15 cellular contexts compared by ENCODE assay signal in genomic region chr14:68473794-68474193, GRCh38.
DNase-seq lines count a peak whose midpoint lies in the region; ATAC-seq and TF ChIP-seq lines count a peak whose summit lies in the region.
"Had no signal": no experiment of that assay in that cellular context is flagged by ENCODE, and none has a peak within 500 bp of the region (broad histone marks: within the 10 kb centered on the region; RNA-seq: fewer than 3 reads in every experiment).

No MANE protein-coding gene starts in this region.

- H3K4me3 ChIP-seq in choroid plexus epithelial cell (ENCODE audit: low read depth, low read length) (no peak overlapping the region), prostate gland (no peak overlapping the region)
- H3K4me3 ChIP-seq: ovary had no signal

- TF ChIP-seq POLR2A in prostate gland (IDR thresholded peaks at IDR 0.05), result no peak

- H3K4me1 Mint-ChIP-seq in activated T-helper 17 cell treated with anti-CD3 and anti-CD28 coated beads, Interleukin-2, amount 50 U/mL, for 72 hours, result peaks cover 18% of the 10 kb centered on the region

- H3K9me3 ChIP-seq in prostate gland, result no peaks in the 10 kb centered on the region
- H3K9me3 ChIP-seq: ovary had no signal

- in situ Hi-C loops in ACHN (cut with HindIII; ENCODE audit: low pct_ligation_motif_present, low pct_unique_long_range_greater_than_20kb, low sequenced_read_pairs), result no loop called here

- H3K36me3 Mint-ChIP-seq in activated T-helper 17 cell treated with anti-CD3 and anti-CD28 coated beads, Interleukin-2, amount 50 U/mL, for 72 hours (ENCODE audit: low read depth), result no peaks in the 10 kb centered on the region

- intact Hi-C loops in prostate gland (cut with DNase I), result no loop called here

- no peaks in the 10 kb centered on the region for H3K27me3 Mint-ChIP-seq in activated T-helper 17 cell treated with anti-CD3 and anti-CD28 coated beads, Interleukin-2, amount 50 U/mL, for 72 hours
- H3K27me3 Mint-ChIP-seq: T-cell had no signal

- no peaks in the 10 kb centered on the region for H3K36me3 ChIP-seq in prostate gland
- H3K36me3 ChIP-seq: ovary had no signal

- 92% methylated on average over 2 of the region's 2 CpGs for WGBS in prostate gland

- TF ChIP-seq CTCF in choroid plexus epithelial cell (conservative IDR thresholded peaks at IDR 0.05; ENCODE audit: low read depth, low read length) (no peak), prostate gland (IDR thresholded peaks at IDR 0.05) (no peak)

- H3K9me3 Mint-ChIP-seq in activated T-helper 17 cell treated with anti-CD3 and anti-CD28 coated beads, Interleukin-2, amount 50 U/mL, for 72 hours, result no peaks in the 10 kb centered on the region
- H3K9me3 Mint-ChIP-seq: activated naive CD4-positive, alpha-beta T cell treated with anti-CD3 and anti-CD28 coated beads for 36 hours; T-cell had no signal

- peak; percentile 27 for DNase-seq in H4 (ENCODE audit: low spot score)
- peak; percentile 45 for DNase-seq in MV-4-11 (lab: John Stamatoyannopoulos, UW)
- DNase-seq in choroid plexus epithelial cell (ENCODE audit: low read depth), result peak; percentile 66
- no peak for DNase-seq in prostate gland (ENCODE audit: low spot score)
- DNase-seq in ACHN, result no peak
- DNase-seq: activated CD8-positive, alpha-beta memory T cell treated with anti-CD3 and anti-CD28 coated beads, Interleukin-2, amount 50 U/mL, for 4 hours; activated naive CD4-positive, alpha-beta T cell treated with anti-CD3 and anti-CD28 coated beads for 36 hours; mesendoderm; NCI-H1048; NCI-H446 treated with DMSO at 0.1 percent for 48 hours; ovary; substantia nigra; T-cell had no signal

- no peak for ATAC-seq in activated T-helper 17 cell treated with anti-CD3 and anti-CD28 coated beads, Interleukin-2, amount 50 U/mL, for 72 hours (replicated peaks)
- ATAC-seq in GM18498 (IDR thresholded peaks at IDR 0.05; ENCODE audit: unreplicated experiment), result no peak
- ATAC-seq: T-cell had no signal

- no peaks in the 10 kb centered on the region for H3K27me3 ChIP-seq in prostate gland (replicated peaks; ENCODE audit: insufficient read depth)
- H3K27me3 ChIP-seq: ovary had no signal

- H3K4me3 Mint-ChIP-seq in activated T-helper 17 cell treated with anti-CD3 and anti-CD28 coated beads, Interleukin-2, amount 50 U/mL, for 72 hours, result no peak overlapping the region
- H3K4me3 Mint-ChIP-seq: activated naive CD4-positive, alpha-beta T cell treated with anti-CD3 and anti-CD28 coated beads for 36 hours; T-cell had no signal

- no peak overlapping the region for H3K27ac Mint-ChIP-seq in activated T-helper 17 cell treated with anti-CD3 and anti-CD28 coated beads, Interleukin-2, amount 50 U/mL, for 72 hours
- H3K27ac Mint-ChIP-seq: activated naive CD4-positive, alpha-beta T cell treated with anti-CD3 and anti-CD28 coated beads for 36 hours; T-cell had no signal

- no peaks in the 10 kb centered on the region for H3K4me1 ChIP-seq in prostate gland (replicated peaks)

- peak overlapping the region; percentile 39 to 44 for H3K27ac ChIP-seq in prostate gland
- H3K27ac ChIP-seq: ovary had no signal

Comparison
In these comparisons a context has a peak if more than half of its experiments do, and no peak if none do; other contexts are left out.
1. DNase-seq: peak in H4 (single experiment), MV-4-11 (single experiment) and choroid plexus epithelial cell (single experiment); none in prostate gland (single experiment) and ACHN (single experiment).